In genomic region chr10:47371629-47372485, GRCh38 we compare ENCODE assay signal across 32 cellular contexts. TPM values are rescaled to one million over a fixed set of nuclear protein-coding genes. Genes with fewer than 3 reads are reported as not detected.
DNase-seq lines count a peak whose midpoint lies in the region; ATAC-seq, FAIRE-seq and TF ChIP-seq lines count a peak whose summit lies in the region.
"Had no signal": no experiment of that assay in that cellular context is flagged by ENCODE, and none has a peak within 500 bp of the region (broad histone marks: within the 10 kb centered on the region; RNA-seq: fewer than 3 reads in every experiment).

No MANE protein-coding gene starts in this region.

- CTCF ChIA-PET in SK-N-SH (lab: Yijun Ruan, JAX): interaction anchor here (1.2 to 7.4 kb wide), 3 partner anchors 10 to 32 kb away, joined by 3 to 50 read pairs (median 7); partner anchors contain the start of gene RBP3
- CTCF ChIA-PET in activated CD4-positive, alpha-beta memory T cell treated with anti-CD3 and anti-CD28 coated beads, Interleukin-2, amount 10 ng/mL, durations not matched to agents 7 days and 5 days (lab: Charles Lee): interaction anchor here (0.9 to 1.3 kb wide), 2 partner anchors 10 to 31 kb away, joined by 3 read pairs; no protein-coding TSS in a partner anchor

- no peak overlapping the region for H3K4me3 Mint-ChIP-seq in activated CD4-positive, alpha-beta memory T cell treated with anti-CD3 and anti-CD28 coated beads, Interleukin-2, amount 10 ng/mL, durations not matched to agents 7 days and 5 days
- H3K4me3 Mint-ChIP-seq: activated CD4-positive, alpha-beta T cell treated with anti-CD3 and anti-CD28 coated beads, Interleukin-2, amount 10 ng/mL, durations not matched to agents 7 days and 5 days; activated naive CD4-positive, alpha-beta T cell treated with anti-CD3 and anti-CD28 coated beads for 36 hours; CD8-positive, alpha-beta memory T cell; neural crest cell; stimulated activated effector memory CD8-positive, alpha-beta T cell treated with anti-CD3 and anti-CD28 coated beads, Interleukin-12 subunit alpha, Interleukin-12 subunit beta, amount 100 ng/mL, for 72 hours; T-helper 17 cell had no signal

- TF ChIP-seq EP300 in SK-N-SH (IDR thresholded peaks at IDR 0.05; ENCODE audit: borderline replicate concordance in 1 of 2, low read depth in 1 of 2, low read length in 1 of 2) (no peak), stomach (IDR thresholded peaks at IDR 0.05) (no peak)

- H3K4me2 ChIP-seq in SK-N-SH: no peak overlapping the region

- no peak overlapping the region for H3K27ac ChIP-seq in SK-N-SH (ENCODE audit: low read depth in 2 of 2, low read length in 1 of 2)
- H3K27ac ChIP-seq in kidney (ENCODE audit: low read depth in 2 of 2, low read length in 2 of 2): no peak overlapping the region
- no peak overlapping the region for H3K27ac ChIP-seq in stomach
- H3K27ac ChIP-seq: 22Rv1, cardiac muscle cell, epithelial cell of prostate, heart right ventricle, left ventricle myocardium inferior, prostate gland, SJCRH30, thoracic aorta, VCaP had no signal

- H3K9me3 Mint-ChIP-seq in activated CD4-positive, alpha-beta memory T cell treated with anti-CD3 and anti-CD28 coated beads, Interleukin-2, amount 10 ng/mL, durations not matched to agents 7 days and 5 days: no peaks in the 10 kb centered on the region
- H3K9me3 Mint-ChIP-seq: activated CD4-positive, alpha-beta T cell treated with anti-CD3 and anti-CD28 coated beads, Interleukin-2, amount 10 ng/mL, durations not matched to agents 7 days and 5 days; activated naive CD4-positive, alpha-beta T cell treated with anti-CD3 and anti-CD28 coated beads for 36 hours; CD8-positive, alpha-beta memory T cell; neural crest cell; stimulated activated effector memory CD8-positive, alpha-beta T cell treated with anti-CD3 and anti-CD28 coated beads, Interleukin-12 subunit alpha, Interleukin-12 subunit beta, amount 100 ng/mL, for 72 hours had no signal

- H4K20me1 ChIP-seq in SK-N-SH (ENCODE audit: insufficient read depth): no peaks in the 10 kb centered on the region

- H3F3A ChIP-seq in SK-N-SH (replicated peaks; ENCODE audit: insufficient read depth): no peaks in the 10 kb centered on the region

- no peak for FAIRE-seq in kidney (lab: Jason Lieb, UNC)
- FAIRE-seq: GM12891 had no signal

- H3K27ac Mint-ChIP-seq in activated CD4-positive, alpha-beta memory T cell treated with anti-CD3 and anti-CD28 coated beads, Interleukin-2, amount 10 ng/mL, durations not matched to agents 7 days and 5 days: no peak overlapping the region
- H3K27ac Mint-ChIP-seq: activated CD4-positive, alpha-beta T cell treated with anti-CD3 and anti-CD28 coated beads, Interleukin-2, amount 10 ng/mL, durations not matched to agents 7 days and 5 days; activated naive CD4-positive, alpha-beta T cell treated with anti-CD3 and anti-CD28 coated beads for 36 hours; CD8-positive, alpha-beta memory T cell; stimulated activated effector memory CD8-positive, alpha-beta T cell treated with anti-CD3 and anti-CD28 coated beads, Interleukin-12 subunit alpha, Interleukin-12 subunit beta, amount 100 ng/mL, for 72 hours; T-helper 17 cell had no signal

- TF ChIP-seq RAD21 in SK-N-SH (IDR thresholded peaks at IDR 0.05; ENCODE audit: low read length): no peak

- intact Hi-C loops in kidney (cut with DNase I): no loop called here
- intact Hi-C loops in stomach (cut with DNase I; ENCODE audit: low total_unique reads): no loop called here

- no peak for ATAC-seq in SK-N-SH treated with all-trans-retinoic acid at 6 μM for 48 hours
- no peak for ATAC-seq in GM21529 (IDR thresholded peaks at IDR 0.05; ENCODE audit: unreplicated experiment)
- ATAC-seq: heart right ventricle; Panc1; stimulated activated effector memory CD8-positive, alpha-beta T cell treated with anti-CD3 and anti-CD28 coated beads, Interleukin-12 subunit alpha, Interleukin-12 subunit beta, amount 100 ng/mL, for 72 hours; T-helper 17 cell had no signal

- peaks cover 26% of the 10 kb centered on the region for H3K27me3 Mint-ChIP-seq in activated CD4-positive, alpha-beta memory T cell treated with anti-CD3 and anti-CD28 coated beads, Interleukin-2, amount 10 ng/mL, durations not matched to agents 7 days and 5 days

- POLR2A ChIA-PET in SK-N-SH (lab: Yijun Ruan, JAX): no interaction called here
- POLR2A ChIA-PET in activated CD4-positive, alpha-beta memory T cell treated with anti-CD3 and anti-CD28 coated beads, Interleukin-2, amount 10 ng/mL, durations not matched to agents 7 days and 5 days (lab: Charles Lee): no interaction called here

- no peaks in the 10 kb centered on the region for H3K9me2 ChIP-seq in SK-N-SH

- no peaks in the 10 kb centered on the region for H3K79me2 ChIP-seq in SK-N-SH (ENCODE audit: insufficient read depth)

- 84% methylated on average over 7 of the region's 7 CpGs for WGBS in SK-N-SH (ENCODE audit: low lambda C conversion rate)
- WGBS in stomach, 5 donors: 79 to 91% (median 87%) methylated on average over 7 of the region's 7 CpGs

- H2AFZ ChIP-seq in SK-N-SH (ENCODE audit: low read depth): no peak overlapping the region

- H3K4me1 ChIP-seq in SK-N-SH (ENCODE audit: control insufficient read depth in 1 of 2, insufficient read depth in 2 of 2, low read depth in 1 of 2, low read length in 1 of 2) (peaks cover 0 to 6% of the 10 kb centered on the region in 2 experiments; a peak in 1 of 4 replicates), kidney (ENCODE audit: control insufficient read depth in 1 of 2, insufficient read depth in 1 of 2, low read depth in 1 of 2, low read length in 2 of 2) (peaks cover 0 to 7% of the 10 kb centered on the region in 2 donors), stomach (peaks cover 0 to 13% (median 6%) of the 10 kb centered on the region in 4 donors)
- H3K4me1 ChIP-seq: heart right ventricle, left ventricle myocardium inferior, prostate gland had no signal

- peaks cover 10% of the 10 kb centered on the region for H3K4me1 Mint-ChIP-seq in activated CD4-positive, alpha-beta memory T cell treated with anti-CD3 and anti-CD28 coated beads, Interleukin-2, amount 10 ng/mL, durations not matched to agents 7 days and 5 days
- H3K4me1 Mint-ChIP-seq: CD8-positive, alpha-beta memory T cell; neural crest cell; stimulated activated effector memory CD8-positive, alpha-beta T cell treated with anti-CD3 and anti-CD28 coated beads, Interleukin-12 subunit alpha, Interleukin-12 subunit beta, amount 100 ng/mL, for 72 hours had no signal

- no peak for TF ChIP-seq CTCF in SK-N-SH (IDR thresholded peaks at IDR 0.05)
- no peak for TF ChIP-seq CTCF in kidney (IDR thresholded peaks at IDR 0.05; ENCODE audit: borderline replicate concordance, extremely low read depth, insufficient read depth)
- no peak for TF ChIP-seq CTCF in stomach (IDR thresholded peaks at IDR 0.05)

- H3K36me3 ChIP-seq in SK-N-SH (replicated peaks in 1 of 2; ENCODE audit: control insufficient read depth in 1 of 2, insufficient read depth in 2 of 2, low read length in 1 of 2): no peaks in the 10 kb centered on the region
- no peaks in the 10 kb centered on the region for H3K36me3 ChIP-seq in kidney (ENCODE audit: control insufficient read depth in 1 of 2, insufficient read depth in 2 of 2, low read length in 2 of 2)
- no peaks in the 10 kb centered on the region for H3K36me3 ChIP-seq in stomach
- H3K36me3 ChIP-seq: cardiac muscle cell, heart right ventricle, left ventricle myocardium inferior, prostate gland, SJCRH30, thoracic aorta had no signal

- H3K27me3 ChIP-seq in SK-N-SH (ENCODE audit: insufficient read depth) (no peaks in the 10 kb centered on the region), stomach (peaks cover 0 to 9% (median 0%) of the 10 kb centered on the region in 3 donors)
- H3K27me3 ChIP-seq: cardiac muscle cell, SJCRH30 had no signal

- H3K9me3 ChIP-seq in SK-N-SH: no peaks in the 10 kb centered on the region
- no peaks in the 10 kb centered on the region for H3K9me3 ChIP-seq in kidney (ENCODE audit: control insufficient read depth in 1 of 2, low read length in 2 of 2)
- no peaks in the 10 kb centered on the region for H3K9me3 ChIP-seq in stomach
- H3K9me3 ChIP-seq: heart right ventricle, left ventricle myocardium inferior, prostate gland, SJCRH30, thoracic aorta had no signal

- TF ChIP-seq POLR2A in stomach (IDR thresholded peaks at IDR 0.05): no peak

- DNase-seq in SK-N-SH: peak; percentile 10
- DNase-seq in activated CD4-positive, alpha-beta memory T cell treated with anti-CD3 and anti-CD28 coated beads, Interleukin-2, amount 10 ng/mL, durations not matched to agents 7 days and 5 days: peak; percentile 8
- peak; percentile 21 for DNase-seq in kidney
- peak; percentile 13 for DNase-seq in stomach
- DNase-seq in activated naive CD4-positive, alpha-beta T cell (lab: John Stamatoyannopoulos, UW): no peak
- DNase-seq in HPDE6-E6E7 (ENCODE audit: extremely low spot score): no peak
- DNase-seq: activated CD4-positive, alpha-beta T cell treated with anti-CD3 and anti-CD28 coated beads, Interleukin-2, amount 10 ng/mL, durations not matched to agents 7 days and 5 days; activated naive CD4-positive, alpha-beta T cell treated with anti-CD3 and anti-CD28 coated beads for 36 hours; AML-193; CD8-positive, alpha-beta memory T cell; foreskin fibroblast; heart right ventricle; KBM-7; left ventricle myocardium inferior; NCI-H1436 treated with DMSO at 0.1 percent for 48 hours; NCI-H524 treated with DMSO at 0.1 percent for 48 hours; SJCRH30; T-helper 17 cell had no signal

- H3K9ac ChIP-seq in SK-N-SH: no peak overlapping the region
- H3K9ac ChIP-seq in kidney (ENCODE audit: low read length in 2 of 2): no peak overlapping the region

- no peaks in the 10 kb centered on the region for H3K36me3 Mint-ChIP-seq in activated CD4-positive, alpha-beta memory T cell treated with anti-CD3 and anti-CD28 coated beads, Interleukin-2, amount 10 ng/mL, durations not matched to agents 7 days and 5 days (ENCODE audit: low read depth)
- H3K36me3 Mint-ChIP-seq: CD8-positive, alpha-beta memory T cell; stimulated activated effector memory CD8-positive, alpha-beta T cell treated with anti-CD3 and anti-CD28 coated beads, Interleukin-12 subunit alpha, Interleukin-12 subunit beta, amount 100 ng/mL, for 72 hours had no signal

- H3K4me3 ChIP-seq in SK-N-SH (ENCODE audit: low read depth in 2 of 2, low read length in 1 of 2) (no peak overlapping the region), kidney (ENCODE audit: low read length in 2 of 2) (no peak overlapping the region), stomach (no peak overlapping the region)
- H3K4me3 ChIP-seq: cardiac muscle cell, heart right ventricle, left ventricle myocardium inferior, prostate gland, SJCRH30, thoracic aorta had no signal

RNA-seq across cellular contexts. Expression of gene ZNF488, which starts 12.2 kb away (rescaled TPM):
- 0.59 and 0.81 TPM in 2 replicates for polyA plus RNA-seq in SK-N-SH (2012; rRNA removed)
- 0.27 and 0.52 TPM in 2 replicates for polyA plus RNA-seq in SK-N-SH (2012; cell fraction: cytosol; rRNA removed)
- polyA plus RNA-seq in SK-N-SH (2012; cell fraction: nucleus; rRNA removed): 0.48 and 0.52 TPM in 2 replicates
- total RNA-seq in activated CD4-positive, alpha-beta memory T cell treated with anti-CD3 and anti-CD28 coated beads, Interleukin-2, amount 10 ng/mL, durations not matched to agents 7 days and 5 days: under 1 TPM; 0.08 to 0.10 TPM
- 0.09 TPM for total RNA-seq in kidney
- polyA plus RNA-seq in kidney (ENCODE audit: insufficient read depth, low read depth, low replicate concordance): 4.0 TPM
- 10 to 100 TPM in 1 of 5 donors, 1 to 10 TPM in 1, under 1 TPM in 2, not detected in 1; 0.43 to 15.1 (median 1.4) TPM for total RNA-seq in stomach
- under 1 TPM in 2 of 3 donors, not detected in 1; 0.50 to 0.68 TPM for polyA plus RNA-seq in stomach
- total RNA-seq: T-helper 17 cell, thoracic aorta had no signal
- polyA plus RNA-seq: CD8-positive, alpha-beta memory T cell had no signal

RNA-seq across cellular contexts. Expression of gene RBP3, which starts 23.7 kb away (rescaled TPM):
- polyA plus RNA-seq in SK-N-SH (2012; rRNA removed): not detected in 2 replicates
- polyA plus RNA-seq in SK-N-SH (2012; cell fraction: cytosol; rRNA removed): not detected in 2 replicates
- polyA plus RNA-seq in SK-N-SH (2012; cell fraction: nucleus; rRNA removed): not detected in 2 replicates
- not detected for total RNA-seq in activated CD4-positive, alpha-beta memory T cell treated with anti-CD3 and anti-CD28 coated beads, Interleukin-2, amount 10 ng/mL, durations not matched to agents 7 days and 5 days
- total RNA-seq in kidney: not detected
- polyA plus RNA-seq in kidney (ENCODE audit: insufficient read depth, low read depth, low replicate concordance): not detected
- not detected for total RNA-seq in stomach
- polyA plus RNA-seq in stomach: not detected
- total RNA-seq: activated CD4-positive, alpha-beta T cell treated with anti-CD3 and anti-CD28 coated beads, Interleukin-2, amount 10 ng/mL, durations not matched to agents 7 days and 5 days; activated naive CD4-positive, alpha-beta T cell treated with anti-CD3 and anti-CD28 coated beads for 36 hours; cardiac muscle cell; CD8-positive, alpha-beta memory T cell; dermis microvascular lymphatic vessel endothelial cell; heart right ventricle; left ventricle myocardium inferior; neural crest cell; prostate gland; SJCRH30; skeletal muscle tissue; T-helper 17 cell; thoracic aorta had no signal
- polyA plus RNA-seq: cardiac muscle cell; CD8-positive, alpha-beta memory T cell; heart right ventricle had no signal

RNA-seq across cellular contexts. Expression of gene GDF2, which starts 49.6 kb away (rescaled TPM):
- polyA plus RNA-seq in SK-N-SH (2012; rRNA removed): not detected in 2 replicates
- not detected in 2 replicates for polyA plus RNA-seq in SK-N-SH (2012; cell fraction: cytosol; rRNA removed)
- polyA plus RNA-seq in SK-N-SH (2012; cell fraction: nucleus; rRNA removed): not detected in 2 replicates
- total RNA-seq in activated CD4-positive, alpha-beta memory T cell treated with anti-CD3 and anti-CD28 coated beads, Interleukin-2, amount 10 ng/mL, durations not matched to agents 7 days and 5 days: not detected
- total RNA-seq in kidney: not detected
- polyA plus RNA-seq in kidney (ENCODE audit: insufficient read depth, low read depth, low replicate concordance): not detected
- total RNA-seq in stomach: not detected
- polyA plus RNA-seq in stomach: not detected
- total RNA-seq: activated CD4-positive, alpha-beta T cell treated with anti-CD3 and anti-CD28 coated beads, Interleukin-2, amount 10 ng/mL, durations not matched to agents 7 days and 5 days; activated naive CD4-positive, alpha-beta T cell treated with anti-CD3 and anti-CD28 coated beads for 36 hours; CD8-positive, alpha-beta memory T cell; dermis microvascular lymphatic vessel endothelial cell; heart right ventricle; left ventricle myocardium inferior; neural crest cell; prostate gland; SJCRH30; skeletal muscle tissue; T-helper 17 cell; thoracic aorta had no signal
- polyA plus RNA-seq: CD8-positive, alpha-beta memory T cell; heart right ventricle had no signal

Comparison
In these comparisons a context has a peak if more than half of its experiments do, and no peak if none do; other contexts are left out.
1. DNase-seq: peak in SK-N-SH (single experiment), activated CD4-positive, alpha-beta memory T cell treated with anti-CD3 and anti-CD28 coated beads, Interleukin-2, amount 10 ng/mL, durations not matched to agents 7 days and 5 days (single experiment), kidney (single experiment) and stomach (single experiment); none in activated naive CD4-positive, alpha-beta T cell (0 of 4) and HPDE6-E6E7 (single experiment).